In genomic region chr2:191951832-191952231, GRCh38 we compare ENCODE assay signal across 30 cellular contexts.
"Had no signal": no experiment of that assay in that cellular context is flagged by ENCODE, and none has a peak within 500 bp of the region (broad histone marks: within the 10 kb centered on the region; RNA-seq: fewer than 3 reads in every experiment).

No MANE protein-coding gene starts in this region.

- H3K9me3 ChIP-seq: adrenal gland, body of pancreas, heart left ventricle, lower lobe of right lung, stomach, tibial artery had no signal

- H3K36me3 ChIP-seq: adrenal gland, heart left ventricle, lower lobe of right lung, stomach, tibial artery, WERI-Rb-1 had no signal

- H3K27ac Mint-ChIP-seq: activated CD4-positive, alpha-beta memory T cell treated with anti-CD3 and anti-CD28 coated beads for 36 hours; activated naive CD4-positive, alpha-beta T cell treated with anti-CD3 and anti-CD28 coated beads for 36 hours; activated naive CD8-positive, alpha-beta T cell treated with anti-CD3 and anti-CD28 coated beads for 36 hours; activated T-helper 1 cell treated with anti-CD3 and anti-CD28 coated beads, Interleukin-12 subunit alpha, Interleukin-12 subunit beta, Interleukin-2, Interleukin-4 antibody, amounts not matched to agents 30 ng/mL and 10 ng/mL and 1 ng/mL, durations not matched to agents 14 hours and 24 hours and 36 hours; immature natural killer cell; natural killer cell treated with Interleukin-12 subunit alpha and Interleukin-12 subunit beta and Interleukin-15 and Interleukin-18, amount 100 ng/mL, for 72 hours; stimulated activated memory B cell treated with anti-CD40 and anti-IgM and Interleukin-4, amounts not matched to agents 10 μg/mL and 1 μg/mL and 100 μg/mL, for 72 hours; T-helper 1 cell treated with Interleukin-12 subunit alpha and Interleukin-12 subunit beta and Interleukin-4 antibody, amounts not matched to agents 30 μg/mL and 1 μg/mL, for 36 hours had no signal

- H3K4me1 ChIP-seq: adrenal gland, body of pancreas, lower lobe of right lung, tibial artery had no signal

- DNase-seq: activated CD4-positive, alpha-beta memory T cell treated with anti-CD3 and anti-CD28 coated beads for 36 hours; activated CD4-positive, alpha-beta T cell treated with anti-CD3 and anti-CD28 coated beads for 48 hours; activated CD8-positive, alpha-beta memory T cell treated with anti-CD3 and anti-CD28 coated beads, Interleukin-2, amount 50 U/mL, for 4 hours; activated effector memory CD4-positive, alpha-beta T cell treated with anti-CD3 and anti-CD28 coated beads, Interleukin-2, amount 50 U/mL, for 16 hours; activated naive CD4-positive, alpha-beta T cell treated with anti-CD3 and anti-CD28 coated beads for 36 hours; activated naive CD8-positive, alpha-beta T cell treated with anti-CD3 and anti-CD28 coated beads for 36 hours; activated T-cell treated with anti-CD3 and anti-CD28 coated beads, Interleukin-2, amount 50 U/mL, for 1 hour; adrenal gland; aorta; body of pancreas; cortex of kidney; foreskin fibroblast; immature natural killer cell; kidney; lower lobe of right lung; mesendoderm; stimulated activated CD4-positive, alpha-beta T cell treated with anti-CD3 and anti-CD28 coated beads, Interleukin-1b, Interleukin-23, amount 100 ng/mL, for 48 hours; stimulated activated CD4-positive, alpha-beta T cell treated with anti-CD3 and anti-CD28 coated beads, Interleukin-4, amount 100 ng/mL, for 4 hours; stimulated activated CD8-positive, alpha-beta memory T cell treated with anti-CD3 and anti-CD28 coated beads, Interleukin-4, amount 100 ng/mL, for 48 hours; stomach; T1000; tibial artery; WERI-Rb-1 had no signal

- H3K36me3 Mint-ChIP-seq: activated CD4-positive, alpha-beta memory T cell treated with anti-CD3 and anti-CD28 coated beads for 36 hours; activated naive CD8-positive, alpha-beta T cell treated with anti-CD3 and anti-CD28 coated beads for 36 hours; immature natural killer cell; natural killer cell treated with Interleukin-12 subunit alpha and Interleukin-12 subunit beta and Interleukin-15 and Interleukin-18, amount 100 ng/mL, for 72 hours; stimulated activated memory B cell treated with anti-CD40 and anti-IgM and Interleukin-4, amounts not matched to agents 10 μg/mL and 1 μg/mL and 100 μg/mL, for 72 hours had no signal

- H3K27me3 ChIP-seq: adrenal gland, body of pancreas, heart left ventricle, stomach, tibial artery had no signal

- H3K27ac ChIP-seq: adrenal gland, body of pancreas, lower lobe of right lung, stomach, tibial artery, WERI-Rb-1 had no signal

- H3K4me3 Mint-ChIP-seq: activated CD4-positive, alpha-beta memory T cell treated with anti-CD3 and anti-CD28 coated beads for 36 hours; activated naive CD4-positive, alpha-beta T cell treated with anti-CD3 and anti-CD28 coated beads for 36 hours; activated naive CD8-positive, alpha-beta T cell treated with anti-CD3 and anti-CD28 coated beads for 36 hours; activated T-helper 1 cell treated with anti-CD3 and anti-CD28 coated beads, Interleukin-12 subunit alpha, Interleukin-12 subunit beta, Interleukin-2, Interleukin-4 antibody, amounts not matched to agents 30 ng/mL and 10 ng/mL and 1 ng/mL, durations not matched to agents 14 hours and 24 hours and 36 hours; immature natural killer cell; natural killer cell treated with Interleukin-12 subunit alpha and Interleukin-12 subunit beta and Interleukin-15 and Interleukin-18, amount 100 ng/mL, for 72 hours; stimulated activated memory B cell treated with anti-CD40 and anti-IgM and Interleukin-4, amounts not matched to agents 10 μg/mL and 1 μg/mL and 100 μg/mL, for 72 hours; T-helper 1 cell treated with Interleukin-12 subunit alpha and Interleukin-12 subunit beta and Interleukin-4 antibody, amounts not matched to agents 30 μg/mL and 1 μg/mL, for 36 hours had no signal

- H3K4me2 ChIP-seq: smooth muscle cell had no signal

- H3K4me1 Mint-ChIP-seq: activated naive CD8-positive, alpha-beta T cell treated with anti-CD3 and anti-CD28 coated beads for 36 hours; immature natural killer cell; stimulated activated memory B cell treated with anti-CD40 and anti-IgM and Interleukin-4, amounts not matched to agents 10 μg/mL and 1 μg/mL and 100 μg/mL, for 72 hours had no signal

- ATAC-seq: activated CD4-positive, CD25-positive, alpha-beta regulatory T cell treated with anti-CD3 and anti-CD28 coated beads, Interleukin-2, amount 50 U/mL, for 24 hours; body of pancreas; lower lobe of right lung; natural killer cell treated with Interleukin-12 subunit alpha and Interleukin-12 subunit beta and Interleukin-15 and Interleukin-18, amount 100 ng/mL, for 72 hours; stimulated activated memory B cell treated with anti-CD40 and anti-IgM and Interleukin-4, amounts not matched to agents 10 μg/mL and 1 μg/mL and 100 μg/mL, for 72 hours had no signal

- H3K4me3 ChIP-seq: adrenal gland, body of pancreas, heart left ventricle, lower lobe of right lung, smooth muscle cell, stomach, tibial artery had no signal
